In genomic region chr12:5165296-5165970, GRCh38 we compare ENCODE assay signal across 20 cellular contexts.
A peak's percentile ranks its signal among the peaks of the same experiment; 100 is the strongest.
DNase-seq lines count a peak whose midpoint lies in the region; ATAC-seq, FAIRE-seq and TF ChIP-seq lines count a peak whose summit lies in the region.
"Had no signal": no experiment of that assay in that cellular context is flagged by ENCODE, and none has a peak within 500 bp of the region (broad histone marks: within the 10 kb centered on the region; RNA-seq: fewer than 3 reads in every experiment).

No MANE protein-coding gene starts in this region.

- no peaks in the 10 kb centered on the region for H3K9me3 ChIP-seq in psoas muscle
- H3K9me3 ChIP-seq: SJCRH30 had no signal

- H3K36me3 ChIP-seq in psoas muscle (ENCODE audit: insufficient read depth in 1 of 2, low read depth in 1 of 2) = no peaks in the 10 kb centered on the region
- H3K36me3 ChIP-seq: SJCRH30 had no signal

- ATAC-seq in psoas muscle = no peak

- H3K27ac ChIP-seq in psoas muscle = no peak overlapping the region
- H3K27ac ChIP-seq: PC-9, SJCRH30 had no signal

- H3K4me3 ChIP-seq in fibroblast of villous mesenchyme (ENCODE audit: low read depth, low read length) = no peak overlapping the region
- H3K4me3 ChIP-seq in psoas muscle = no peak overlapping the region
- H3K4me3 ChIP-seq: PC-9, SJCRH30 had no signal

- 56 to 85% (median 80%) methylated on average over 5 of the region's 5 CpGs for WGBS in psoas muscle, 3 donors

- H3K27me3 ChIP-seq in psoas muscle (ENCODE audit: insufficient read depth in 3 of 3, low read length in 2 of 3) = no peaks in the 10 kb centered on the region

- intact Hi-C loops in psoas muscle (cut with DNase I) = no loop called here

- peaks cover 2% of the 10 kb centered on the region for H3K4me1 ChIP-seq in psoas muscle
- H3K4me1 ChIP-seq: SJCRH30 had no signal

- peak; percentile 95 for FAIRE-seq in D721Med (lab: Jason Lieb, UNC)
- FAIRE-seq: GM19239, H1 had no signal

- TF ChIP-seq CTCF in D721Med (IDR thresholded peaks at IDR 0.05; ENCODE audit: insufficient read depth, missing control alignments) (no peak), fibroblast of villous mesenchyme (IDR thresholded peaks at IDR 0.05; ENCODE audit: insufficient read depth, low read depth, low read length) (no peak), psoas muscle (IDR thresholded peaks at IDR 0.05) (no peak)

- DNase-seq in D721Med (ENCODE audit: insufficient read length, low spot score) = peak; percentile 77
- DNase-seq in LHCN-M2 (ENCODE audit: low read depth) = peak; percentile 18
- peak; percentile 44 for DNase-seq in RPMI7951 (ENCODE audit: low read depth)
- DNase-seq in fibroblast of villous mesenchyme (ENCODE audit: low read depth) = peak; percentile 34
- no peak for DNase-seq in CD1c-positive myeloid dendritic cell (ENCODE audit: extremely low spot score)
- no peak for DNase-seq in central memory CD4-positive, alpha-beta T cell
- DNase-seq in psoas muscle = no peak
- no peak for DNase-seq in activated CD4-positive, CD25-positive, alpha-beta regulatory T cell (lab: John Stamatoyannopoulos, UW)
- DNase-seq: 8988T; CD4-positive, CD25-positive, alpha-beta regulatory T cell; COR-L47; GF-D8; HFFc6; Karpas-422; NCI-H1694 treated with DMSO at 0.1 percent for 48 hours; NCI-H524; PC-9 had no signal

Comparison
In these comparisons a context has a peak if more than half of its experiments do, and no peak if none do; other contexts are left out.
1. DNase-seq: peak in D721Med (single experiment), LHCN-M2 (single experiment), RPMI7951 (single experiment) and fibroblast of villous mesenchyme (single experiment); none in CD1c-positive myeloid dendritic cell (single experiment), central memory CD4-positive, alpha-beta T cell (single experiment), psoas muscle (0 of 2) and activated CD4-positive, CD25-positive, alpha-beta regulatory T cell (0 of 4).